ENCODE assay signal across 13 cellular contexts in the genomic region with DNA sequence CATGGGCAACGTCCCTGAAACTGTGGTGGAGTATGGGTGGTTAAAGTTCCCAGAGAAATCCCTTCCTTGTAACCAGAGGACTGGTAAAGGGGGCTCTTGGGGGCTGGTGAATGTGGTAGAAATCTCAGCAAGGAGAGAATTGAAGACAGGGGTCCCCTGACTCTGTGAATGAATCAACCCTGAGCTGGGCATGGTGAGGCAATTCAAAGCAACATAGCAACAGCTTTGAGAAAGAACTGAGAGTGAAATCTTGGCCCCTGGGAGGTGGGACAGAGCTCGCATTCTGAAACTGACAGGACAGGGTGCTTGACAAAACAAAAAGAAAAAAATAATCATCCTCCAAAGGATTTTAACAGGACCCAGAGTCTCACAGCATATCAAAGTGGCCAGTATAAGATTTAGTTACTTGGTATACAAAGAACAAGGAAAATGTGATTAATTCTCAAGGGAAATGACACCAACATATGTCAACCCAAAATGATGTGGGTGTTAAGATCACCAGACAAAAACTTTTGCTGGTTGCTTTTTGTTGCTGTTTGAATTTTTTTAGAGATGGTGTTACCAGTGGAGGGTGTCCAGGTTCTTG.
"Had no signal": no experiment of that assay in that cellular context is flagged by ENCODE, and none has a peak within 500 bp of the region (broad histone marks: within the 10 kb centered on the region; RNA-seq: fewer than 3 reads in every experiment).

No MANE protein-coding gene starts in this region.

- DNase-seq: activated CD8-positive, alpha-beta memory T cell treated with anti-CD3 and anti-CD28 coated beads for 24 hours; activated gamma-delta T cell treated with Interleukin-2 at 50 U/mL for 16 hours; amniotic stem cell; body of pancreas; caudate nucleus; islet precursor cell; mucosa of descending colon; naive thymus-derived CD8-positive, alpha-beta T cell; nucleus accumbens; stimulated activated CD4-positive, alpha-beta T cell treated with anti-CD3 and anti-CD28 coated beads, Interleukin-2, amount 100 ng/mL, for 48 hours; T-helper 9 cell; upper lobe of right lung had no signal

- ATAC-seq: body of pancreas; left lung; mucosa of descending colon; naive thymus-derived CD8-positive, alpha-beta T cell; upper lobe of right lung had no signal

- H3K27me3 Mint-ChIP-seq: naive thymus-derived CD8-positive, alpha-beta T cell had no signal
